19 cellular contexts compared by ENCODE assay signal in the genomic region with DNA sequence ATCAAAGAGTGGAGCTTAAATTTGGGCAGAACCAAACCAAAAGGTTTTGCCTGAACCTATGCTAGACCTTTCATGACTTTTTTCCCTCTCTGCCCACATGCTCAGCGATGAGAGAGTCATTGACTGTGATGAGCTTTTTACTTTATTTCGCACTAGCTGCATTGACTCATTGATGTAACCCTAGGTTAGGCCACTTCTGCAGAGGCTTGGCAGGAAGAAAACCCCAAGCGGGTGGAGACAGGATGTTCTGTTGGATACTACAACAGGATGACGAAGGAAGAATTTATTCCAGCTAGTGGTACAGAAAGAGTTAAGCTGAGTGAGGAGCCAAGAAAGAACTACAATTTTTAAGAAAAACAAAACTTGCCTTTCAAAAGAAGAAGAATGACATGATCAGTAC.
DNase-seq lines count a peak whose midpoint lies in the region; ATAC-seq and TF ChIP-seq lines count a peak whose summit lies in the region.
"Had no signal": no experiment of that assay in that cellular context is flagged by ENCODE, and none has a peak within 500 bp of the region (broad histone marks: within the 10 kb centered on the region; RNA-seq: fewer than 3 reads in every experiment).

No MANE protein-coding gene starts in this region.

- TF ChIP-seq CTCF in AG10803 (conservative IDR thresholded peaks at IDR 0.05; ENCODE audit: low read length) (no peak), astrocyte of the spinal cord (IDR thresholded peaks at IDR 0.05; ENCODE audit: low read depth, low read length) (no peak)

- H3K4me3 ChIP-seq in AG10803 (ENCODE audit: low read length) (no peak overlapping the region), astrocyte of the spinal cord (ENCODE audit: low read depth, low read length) (no peak overlapping the region)
- H3K4me3 ChIP-seq: BLaER1, right lobe of liver, SJSA1, upper lobe of right lung had no signal

- ATAC-seq in GM18868 (IDR thresholded peaks at IDR 0.05; ENCODE audit: unreplicated experiment) (no peak), GM18870 (IDR thresholded peaks at IDR 0.05; ENCODE audit: unreplicated experiment) (no peak)
- ATAC-seq: activated CD8-positive, alpha-beta memory T cell treated with anti-CD3 and anti-CD28 coated beads, Interleukin-2, amount 10 ng/mL, durations not matched to agents 7 days and 5 days; upper lobe of right lung had no signal

- no peaks in the 10 kb centered on the region for H3K36me3 Mint-ChIP-seq in T-helper 2 cell treated with Interferon-gamma antibody and Interleukin-4, amounts not matched to agents 5 μg/mL and 100 μg/mL, for 36 hours (ENCODE audit: low read depth)
- H3K36me3 Mint-ChIP-seq: activated CD8-positive, alpha-beta memory T cell treated with anti-CD3 and anti-CD28 coated beads, Interleukin-2, amount 10 ng/mL, durations not matched to agents 7 days and 5 days had no signal

- DNase-seq in AG10803 (ENCODE audit: low read depth) (peak; percentile 62), HK-2 (ENCODE audit: unreplicated experiment) (peak; percentile 51), astrocyte of the spinal cord (ENCODE audit: low read depth, low spot score) (peak; percentile 85), kidney glomerular epithelial cell (lab: John Stamatoyannopoulos, UW) (peak; percentile 63), AML-193 (lab: John Stamatoyannopoulos, UW) (no peak)
- no peak for DNase-seq in T-helper 2 cell treated with Interferon-gamma antibody and Interleukin-4, amounts not matched to agents 5 μg/mL and 100 μg/mL, for 36 hours (ENCODE audit: low spot score)
- DNase-seq: activated CD8-positive, alpha-beta memory T cell treated with anti-CD3 and anti-CD28 coated beads, Interleukin-2, amount 10 ng/mL, durations not matched to agents 7 days and 5 days; activated gamma-delta T cell; DMS53; endodermal cell; NCI-H1105 treated with DMSO at 0.1 percent for 48 hours; right lobe of liver; stimulated activated CD4-positive, alpha-beta T cell treated with anti-CD3 and anti-CD28 coated beads, Interleukin-4, amount 100 ng/mL, for 4 hours; upper lobe of right lung had no signal

- no peak overlapping the region for H3K27ac Mint-ChIP-seq in T-helper 2 cell treated with Interferon-gamma antibody and Interleukin-4, amounts not matched to agents 5 μg/mL and 100 μg/mL, for 36 hours
- H3K27ac Mint-ChIP-seq: activated CD8-positive, alpha-beta memory T cell treated with anti-CD3 and anti-CD28 coated beads, Interleukin-2, amount 10 ng/mL, durations not matched to agents 7 days and 5 days; endodermal cell had no signal

- H3K9me3 Mint-ChIP-seq in T-helper 2 cell treated with Interferon-gamma antibody and Interleukin-4, amounts not matched to agents 5 μg/mL and 100 μg/mL, for 36 hours: no peaks in the 10 kb centered on the region
- H3K9me3 Mint-ChIP-seq: endodermal cell, neural crest cell had no signal

- no peaks in the 10 kb centered on the region for H3K4me1 Mint-ChIP-seq in T-helper 2 cell treated with Interferon-gamma antibody and Interleukin-4, amounts not matched to agents 5 μg/mL and 100 μg/mL, for 36 hours (ENCODE audit: low read depth)
- H3K4me1 Mint-ChIP-seq: activated CD8-positive, alpha-beta memory T cell treated with anti-CD3 and anti-CD28 coated beads, Interleukin-2, amount 10 ng/mL, durations not matched to agents 7 days and 5 days; endodermal cell; neural crest cell had no signal

- in situ Hi-C loops in astrocyte of the spinal cord (cut with HindIII; ENCODE audit: low sequenced_read_pairs): no loop called here

- H3K27me3 Mint-ChIP-seq in T-helper 2 cell treated with Interferon-gamma antibody and Interleukin-4, amounts not matched to agents 5 μg/mL and 100 μg/mL, for 36 hours (ENCODE audit: low read depth): peaks cover 5% of the 10 kb centered on the region

- no peak overlapping the region for H3K4me3 Mint-ChIP-seq in T-helper 2 cell treated with Interferon-gamma antibody and Interleukin-4, amounts not matched to agents 5 μg/mL and 100 μg/mL, for 36 hours
- H3K4me3 Mint-ChIP-seq: activated CD8-positive, alpha-beta memory T cell treated with anti-CD3 and anti-CD28 coated beads, Interleukin-2, amount 10 ng/mL, durations not matched to agents 7 days and 5 days; endodermal cell; neural crest cell had no signal

Comparison
In these comparisons a context has a peak if more than half of its experiments do, and no peak if none do; other contexts are left out.
1. DNase-seq: peak in AG10803 (single experiment), HK-2 (single experiment), astrocyte of the spinal cord (single experiment) and kidney glomerular epithelial cell (single experiment); none in AML-193 (0 of 2) and T-helper 2 cell treated with Interferon-gamma antibody and Interleukin-4, amounts not matched to agents 5 μg/mL and 100 μg/mL, for 36 hours (single experiment).